ENCODE assay signal across 27 cellular contexts in genomic region chr6:119234941-119235340, GRCh38.
"Had no signal": no experiment of that assay in that cellular context is flagged by ENCODE, and none has a peak within 500 bp of the region (broad histone marks: within the 10 kb centered on the region; RNA-seq: fewer than 3 reads in every experiment).

No MANE protein-coding gene starts in this region.

- H3K27me3 ChIP-seq: esophagus squamous epithelium, gastrocnemius medialis, heart right ventricle, left lung had no signal

- H3K27me3 Mint-ChIP-seq: dendritic cell treated with granulocyte-macrophage colony-stimulating factor and Interleukin-4, amounts not matched to agents 40 ng/mL and 50 ng/mL, for 4 days; effector memory CD8-positive, alpha-beta T cell; naive B cell had no signal

- H3K4me3 Mint-ChIP-seq: dendritic cell treated with granulocyte-macrophage colony-stimulating factor and Interleukin-4, amounts not matched to agents 40 ng/mL and 50 ng/mL, for 4 days; effector memory CD8-positive, alpha-beta T cell; endodermal cell; mesothelial cell of epicardium; naive B cell had no signal

- H3K4me1 Mint-ChIP-seq: mesothelial cell of epicardium, naive B cell had no signal

- H3K27ac ChIP-seq: epithelial cell of prostate, esophagus squamous epithelium, gastrocnemius medialis, heart right ventricle, left lung, lower lobe of right lung had no signal

- H3K27ac Mint-ChIP-seq: dendritic cell treated with granulocyte-macrophage colony-stimulating factor and Interleukin-4, amounts not matched to agents 40 ng/mL and 50 ng/mL, for 4 days; endodermal cell; mesothelial cell of epicardium; naive B cell had no signal

- DNase-seq: cortex of kidney; effector CD8-positive, alpha-beta T cell; effector memory CD8-positive, alpha-beta T cell; endodermal cell; erythroblast; esophagus squamous epithelium; foreskin fibroblast; foreskin melanocyte; gastrocnemius medialis; glutamatergic neuron; head of caudate nucleus; heart right ventricle; hippocampal formation; left cardiac atrium; left lung; left ventricle myocardium superior; lower lobe of right lung; mesenchymal stem cell; mucosa of descending colon; naive B cell had no signal

- H3K4me3 ChIP-seq: esophagus squamous epithelium, gastrocnemius medialis, heart right ventricle, left lung, lower lobe of right lung, mucosa of descending colon had no signal

- H3K4me1 ChIP-seq: esophagus squamous epithelium, gastrocnemius medialis, heart right ventricle, left lung, lower lobe of right lung had no signal

- FAIRE-seq: endometrium, islet of Langerhans, keratinocyte had no signal

- ATAC-seq: effector memory CD8-positive, alpha-beta T cell; esophagus mucosa; gastrocnemius medialis; heart right ventricle; left cardiac atrium; left lung; left ventricle myocardium superior; lower lobe of right lung; mucosa of descending colon had no signal

- H3K9me3 ChIP-seq: esophagus squamous epithelium, gastrocnemius medialis, left lung, lower lobe of right lung had no signal

- H3K9me3 Mint-ChIP-seq: effector memory CD8-positive, alpha-beta T cell had no signal

- H3K36me3 ChIP-seq: gastrocnemius medialis had no signal
